In the genomic region with DNA sequence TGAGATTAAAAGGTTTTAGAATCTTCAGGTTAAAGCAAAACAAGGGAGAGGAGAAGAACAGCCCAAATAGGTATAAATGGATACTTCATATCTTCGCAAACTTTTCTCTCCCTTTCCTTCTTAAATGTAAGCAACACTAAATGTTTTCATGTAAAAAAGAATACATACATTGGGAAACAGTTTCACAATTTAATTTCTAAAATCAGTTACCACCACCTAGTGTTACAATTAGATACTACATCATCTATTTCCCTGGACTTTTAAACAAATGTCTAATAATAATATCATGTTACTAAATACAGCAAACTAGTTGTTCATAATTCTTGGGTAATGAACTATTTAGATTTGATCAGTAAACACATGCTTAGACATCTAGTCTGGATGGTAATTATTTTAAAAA, we compare ENCODE assay signal across 10 cellular contexts. TPM values are rescaled to one million over a fixed set of nuclear protein-coding genes. Genes with fewer than 3 reads are reported as not detected.
DNase-seq lines count a peak whose midpoint lies in the region; ATAC-seq and TF ChIP-seq lines count a peak whose summit lies in the region.
"Had no signal": no experiment of that assay in that cellular context is flagged by ENCODE, and none has a peak within 500 bp of the region (broad histone marks: within the 10 kb centered on the region; RNA-seq: fewer than 3 reads in every experiment).

No MANE protein-coding gene starts in this region.

- H3K4me3 ChIP-seq in left ventricle myocardium inferior = no peak overlapping the region
- H3K4me3 ChIP-seq in right cardiac atrium (ENCODE audit: low read length) = no peak overlapping the region
- H3K4me3 ChIP-seq in Peyer's patch = no peak overlapping the region
- no peak overlapping the region for H3K4me3 ChIP-seq in upper lobe of right lung
- H3K4me3 ChIP-seq in CD4-positive, alpha-beta memory T cell (ENCODE audit: low read length in 2 of 2) = no peak overlapping the region

- no peak for DNase-seq in left ventricle myocardium inferior
- no peak for DNase-seq in right cardiac atrium
- DNase-seq in Peyer's patch = no peak
- DNase-seq in foreskin melanocyte = peak; percentile 6
- DNase-seq in upper lobe of right lung = no peak
- no peak for DNase-seq in CD4-positive, alpha-beta memory T cell
- no peak for DNase-seq in activated naive CD4-positive, alpha-beta T cell treated with anti-CD3 and anti-CD28 coated beads, Interleukin-2, amount 50 U/mL, for 72 hours (ENCODE audit: low spot score in 2 of 2)
- DNase-seq: activated naive CD4-positive, alpha-beta T cell treated with anti-CD3 and anti-CD28 coated beads for 36 hours; naive thymus-derived CD8-positive, alpha-beta T cell had no signal

- H3K36me3 ChIP-seq in left ventricle myocardium inferior (peaks cover 38% of the 10 kb centered on the region), Peyer's patch (peaks cover 0 to 15% (median 0%) of the 10 kb centered on the region in 3 donors), upper lobe of right lung (peaks cover 22% of the 10 kb centered on the region)
- peaks cover 10% of the 10 kb centered on the region for H3K36me3 ChIP-seq in CD4-positive, alpha-beta memory T cell (ENCODE audit: insufficient read depth, low read length)

- H3K9me3 ChIP-seq in left ventricle myocardium inferior (replicated peaks) = no peaks in the 10 kb centered on the region
- H3K9me3 ChIP-seq in right cardiac atrium (ENCODE audit: control insufficient read depth, low read length) = no peaks in the 10 kb centered on the region
- H3K9me3 ChIP-seq in Peyer's patch = no peaks in the 10 kb centered on the region
- no peaks in the 10 kb centered on the region for H3K9me3 ChIP-seq in upper lobe of right lung
- H3K9me3 ChIP-seq in CD4-positive, alpha-beta memory T cell (ENCODE audit: control insufficient read depth in 1 of 2, low read length in 2 of 2) = no peaks in the 10 kb centered on the region

- no peak for ATAC-seq in right cardiac atrium
- no peak for ATAC-seq in upper lobe of right lung
- no peak for ATAC-seq in GM21576 (IDR thresholded peaks at IDR 0.05; ENCODE audit: unreplicated experiment)
- ATAC-seq in activated naive CD4-positive, alpha-beta T cell treated with anti-CD3 and anti-CD28 coated beads, Interleukin-2, amount 50 U/mL, for 72 hours = no peak
- ATAC-seq: naive thymus-derived CD8-positive, alpha-beta T cell had no signal

- POLR2A ChIA-PET in CD4-positive, alpha-beta memory T cell (lab: Charles Lee; ENCODE audit: partially characterized antibody) = no interaction called here

- no peak overlapping the region for H3K27ac ChIP-seq in left ventricle myocardium inferior (replicated peaks)
- H3K27ac ChIP-seq in right cardiac atrium (ENCODE audit: low read length) = no peak overlapping the region
- H3K27ac ChIP-seq in Peyer's patch = no peak overlapping the region
- no peak overlapping the region for H3K27ac ChIP-seq in upper lobe of right lung
- H3K27ac ChIP-seq in CD4-positive, alpha-beta memory T cell (ENCODE audit: low read depth, low read length) = no peak overlapping the region

- H3K27me3 Mint-ChIP-seq in CD4-positive, alpha-beta memory T cell = no peaks in the 10 kb centered on the region
- H3K27me3 Mint-ChIP-seq: naive thymus-derived CD8-positive, alpha-beta T cell had no signal

- H3K4me1 ChIP-seq in left ventricle myocardium inferior (peaks cover 9% of the 10 kb centered on the region), right cardiac atrium (ENCODE audit: control insufficient read depth, insufficient read depth, low read length) (no peaks in the 10 kb centered on the region), Peyer's patch (no peaks in the 10 kb centered on the region), upper lobe of right lung (no peaks in the 10 kb centered on the region)
- H3K4me1 ChIP-seq in CD4-positive, alpha-beta memory T cell (ENCODE audit: insufficient read depth, low read length) = no peaks in the 10 kb centered on the region

- H3K4me3 Mint-ChIP-seq in CD4-positive, alpha-beta memory T cell = no peak overlapping the region
- H3K4me3 Mint-ChIP-seq: activated naive CD4-positive, alpha-beta T cell treated with anti-CD3 and anti-CD28 coated beads for 36 hours; naive thymus-derived CD8-positive, alpha-beta T cell had no signal

- peaks cover 0 to 7% (median 1%) of the 10 kb centered on the region in 4 donors for H3K4me1 Mint-ChIP-seq in CD4-positive, alpha-beta memory T cell

- CTCF ChIA-PET in CD4-positive, alpha-beta memory T cell (lab: Charles Lee; ENCODE audit: partially characterized antibody) = no interaction called here

- no peak for TF ChIP-seq POLR2A in Peyer's patch (IDR thresholded peaks at IDR 0.05)

- no peaks in the 10 kb centered on the region for H3K9me3 Mint-ChIP-seq in CD4-positive, alpha-beta memory T cell
- no peaks in the 10 kb centered on the region for H3K9me3 Mint-ChIP-seq in activated naive CD4-positive, alpha-beta T cell treated with anti-CD3 and anti-CD28 coated beads, Interleukin-2, amount 50 U/mL, for 72 hours
- H3K9me3 Mint-ChIP-seq: activated naive CD4-positive, alpha-beta T cell treated with anti-CD3 and anti-CD28 coated beads for 36 hours; naive thymus-derived CD8-positive, alpha-beta T cell had no signal

- intact Hi-C loops in left ventricle myocardium inferior (cut with micrococcal nuclease) (loop anchor here (5.0 kb wide), 1 partner anchor 392 kb away; no protein-coding TSS in a partner anchor), right cardiac atrium (cut with DNase I) (loop anchor here in 2 of 4 donors (5.0 to 10.0 kb wide), 3 partner anchors 100 to 392 kb away; no protein-coding TSS in a partner anchor), upper lobe of right lung (cut with DNase I) (no loop called here)
- intact Hi-C loops in CD4-positive, alpha-beta memory T cell (cut with micrococcal nuclease) = loop anchor here (10.0 kb wide), 1 partner anchor 390 kb away; no protein-coding TSS in a partner anchor

- peak; percentile 67 for TF ChIP-seq CTCF in left ventricle myocardium inferior (IDR thresholded peaks at IDR 0.05; ENCODE audit: borderline replicate concordance)
- TF ChIP-seq CTCF in Peyer's patch (IDR thresholded peaks at IDR 0.05) = peak in 5 of 6 experiments; percentile 25 to 41 (median 37)
- TF ChIP-seq CTCF in upper lobe of right lung (IDR thresholded peaks at IDR 0.05) = peak; percentile 50

- H3K27me3 ChIP-seq in left ventricle myocardium inferior (ENCODE audit: low read depth) (no peaks in the 10 kb centered on the region), right cardiac atrium (ENCODE audit: control insufficient read depth, insufficient read depth) (no peaks in the 10 kb centered on the region), Peyer's patch (no peaks in the 10 kb centered on the region), upper lobe of right lung (no peaks in the 10 kb centered on the region)
- no peaks in the 10 kb centered on the region for H3K27me3 ChIP-seq in CD4-positive, alpha-beta memory T cell (ENCODE audit: insufficient read depth, low read length)

- WGBS in right cardiac atrium = 73% methylated on average over 1 of the region's 1 CpG

- no peak overlapping the region for H3K27ac Mint-ChIP-seq in CD4-positive, alpha-beta memory T cell
- no peak overlapping the region for H3K27ac Mint-ChIP-seq in activated naive CD4-positive, alpha-beta T cell treated with anti-CD3 and anti-CD28 coated beads, Interleukin-2, amount 50 U/mL, for 72 hours
- H3K27ac Mint-ChIP-seq: activated naive CD4-positive, alpha-beta T cell treated with anti-CD3 and anti-CD28 coated beads for 36 hours had no signal

- peaks cover 59 to 65% of the 10 kb centered on the region in 2 donors for H3K36me3 Mint-ChIP-seq in CD4-positive, alpha-beta memory T cell
- peaks cover 0 to 4% of the 10 kb centered on the region in 2 donors for H3K36me3 Mint-ChIP-seq in activated naive CD4-positive, alpha-beta T cell treated with anti-CD3 and anti-CD28 coated beads, Interleukin-2, amount 50 U/mL, for 72 hours

RNA-seq across cellular contexts. Expression of gene MINDY3, which starts 35.8 kb away (rescaled TPM):
- total RNA-seq in left ventricle myocardium inferior (22.5 TPM), right cardiac atrium (10 to 100 TPM; 24.7 to 28.9 (median 28.1) TPM), Peyer's patch (10 to 100 TPM; 17.0 to 26.4 (median 22.4) TPM), upper lobe of right lung (39.2 TPM)
- 10.9 TPM for polyA plus RNA-seq in right cardiac atrium
- total RNA-seq in CD4-positive, alpha-beta memory T cell = 10 to 100 TPM; 35.8 to 40.4 TPM
- polyA plus RNA-seq in CD4-positive, alpha-beta memory T cell = 1 to 10 TPM; 2.1 to 6.1 TPM
- total RNA-seq in activated naive CD4-positive, alpha-beta T cell treated with anti-CD3 and anti-CD28 coated beads, Interleukin-2, amount 50 U/mL, for 72 hours = 10 to 100 TPM; 14.4 to 15.9 TPM
